In the genomic region with DNA sequence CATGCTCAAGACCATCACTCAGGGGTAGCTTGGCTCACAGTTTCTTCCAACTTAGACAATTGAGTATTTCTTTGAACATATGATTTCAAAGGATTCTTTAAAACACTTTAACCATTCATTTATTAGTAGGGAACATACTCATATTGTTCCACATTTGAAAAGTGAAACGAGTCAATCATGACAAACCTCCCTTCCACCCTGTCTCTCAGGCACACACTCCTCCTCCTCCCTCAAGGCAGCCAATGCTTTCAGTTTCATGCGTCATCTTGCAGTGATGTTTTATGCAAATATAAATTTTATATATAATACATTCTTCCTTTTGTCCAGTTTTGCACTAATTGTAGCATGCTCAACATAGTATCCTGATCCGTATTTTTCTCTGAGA, we compare ENCODE assay signal across 9 cellular contexts.
DNase-seq lines count a peak whose midpoint lies in the region; ATAC-seq and TF ChIP-seq lines count a peak whose summit lies in the region.
"Had no signal": no experiment of that assay in that cellular context is flagged by ENCODE, and none has a peak within 500 bp of the region (broad histone marks: within the 10 kb centered on the region; RNA-seq: fewer than 3 reads in every experiment).

No MANE protein-coding gene starts in this region.

- H3K27ac Mint-ChIP-seq in endothelial cell (ENCODE audit: unreplicated experiment) = peak overlapping the region; percentile 26
- H3K27ac Mint-ChIP-seq: T-helper 1 cell treated with Interleukin-12 subunit alpha and Interleukin-12 subunit beta and Interleukin-4 antibody, amounts not matched to agents 30 μg/mL and 1 μg/mL, for 36 hours had no signal

- no peaks in the 10 kb centered on the region for H3K36me3 Mint-ChIP-seq in endothelial cell (ENCODE audit: low read depth, unreplicated experiment)

- H3K9me3 Mint-ChIP-seq in endothelial cell (ENCODE audit: unreplicated experiment) = no peaks in the 10 kb centered on the region
- H3K9me3 Mint-ChIP-seq: T-helper 1 cell treated with Interleukin-12 subunit alpha and Interleukin-12 subunit beta and Interleukin-4 antibody, amounts not matched to agents 30 μg/mL and 1 μg/mL, for 36 hours had no signal

- H3K4me3 Mint-ChIP-seq in endothelial cell (ENCODE audit: unreplicated experiment) = no peak overlapping the region
- H3K4me3 Mint-ChIP-seq: T-helper 1 cell treated with Interleukin-12 subunit alpha and Interleukin-12 subunit beta and Interleukin-4 antibody, amounts not matched to agents 30 μg/mL and 1 μg/mL, for 36 hours had no signal

- peak; percentile 81 for DNase-seq in GM20000 (ENCODE audit: low spot score)
- DNase-seq in endothelial cell (ENCODE audit: low spot score) = no peak
- no peak for DNase-seq in SW480 (ENCODE audit: low spot score)
- DNase-seq in Kasumi-1 (lab: John Stamatoyannopoulos, UW) = no peak
- no peak for DNase-seq in mesenteric fat pad (ENCODE audit: low spot score)
- DNase-seq: NCI-H510A had no signal

- peaks cover 4% of the 10 kb centered on the region for H3K27me3 Mint-ChIP-seq in endothelial cell (ENCODE audit: unreplicated experiment)

- H3K4me1 Mint-ChIP-seq in endothelial cell (ENCODE audit: unreplicated experiment) = peaks cover 20% of the 10 kb centered on the region

- ATAC-seq in GM18519 (IDR thresholded peaks at IDR 0.05; ENCODE audit: low FRiP score, unreplicated experiment) (peak; percentile 63), HG03095 (IDR thresholded peaks at IDR 0.05; ENCODE audit: unreplicated experiment) (peak; percentile 60)

- no peak for TF ChIP-seq CTCF in GM20000 (IDR thresholded peaks at IDR 0.05; ENCODE audit: extremely low read depth, missing control alignments)
- no peak for TF ChIP-seq CTCF in endothelial cell (IDR thresholded peaks at IDR 0.05; ENCODE audit: unreplicated experiment)
